8 cellular contexts compared by ENCODE assay signal in genomic region chr17:49360796-49361128, GRCh38. TPM values are rescaled to one million over a fixed set of nuclear protein-coding genes. Genes with fewer than 3 reads are reported as not detected.
A peak's percentile ranks its signal among the peaks of the same experiment; 100 is the strongest.
DNase-seq lines count a peak whose midpoint lies in the region; ATAC-seq, FAIRE-seq and TF ChIP-seq lines count a peak whose summit lies in the region.

No MANE protein-coding gene starts in this region.

- no peak for TF ChIP-seq POLR2A in adrenal gland (IDR thresholded peaks at IDR 0.05)
- no peak for TF ChIP-seq POLR2A in right lobe of liver (IDR thresholded peaks at IDR 0.05)
- TF ChIP-seq POLR2A in testis (IDR thresholded peaks at IDR 0.05) = no peak
- TF ChIP-seq POLR2A in GM12892 (IDR thresholded peaks at IDR 0.05; ENCODE audit: low read depth, low read length) = no peak

- H3K27me3 ChIP-seq in BE2C (no peaks in the 10 kb centered on the region), adrenal gland (no peaks in the 10 kb centered on the region), right lobe of liver (no peaks in the 10 kb centered on the region), testis (no peaks in the 10 kb centered on the region)

- TF ChIP-seq CTCF in BE2C (IDR thresholded peaks at IDR 0.05; ENCODE audit: low read depth, low read length) (no peak), adrenal gland (IDR thresholded peaks at IDR 0.05) (no peak), right lobe of liver (IDR thresholded peaks at IDR 0.05) (no peak), testis (IDR thresholded peaks at IDR 0.05) (no peak), GM13977 (IDR thresholded peaks at IDR 0.05; ENCODE audit: extremely low read depth, insufficient read depth, missing control alignments) (no peak)

- ATAC-seq in HG03066 (IDR thresholded peaks at IDR 0.05; ENCODE audit: low read depth, unreplicated experiment) = peak; percentile 10
- peak in 2 of 4 donors; percentile 6 to 42 for ATAC-seq in right lobe of liver

- DNase-seq in BE2C (peak; percentile 26), adrenal gland (peak in 3 of 7 donors; percentile 28 to 37 (median 36)), right lobe of liver (peak in 1 of 3 donors; percentile 52), testis (no peak), GM12892 (ENCODE audit: insufficient read length) (no peak), GM13977 (ENCODE audit: low spot score) (no peak), SW 1271 (lab: John Stamatoyannopoulos, UW) (no peak)

- H3K9me3 ChIP-seq in BE2C (no peaks in the 10 kb centered on the region), adrenal gland (replicated peaks in 1 of 3) (no peaks in the 10 kb centered on the region), right lobe of liver (no peaks in the 10 kb centered on the region), testis (no peaks in the 10 kb centered on the region)

- in situ Hi-C loops in GM13977 (cut with MboI; ENCODE audit: low pct_unique_long_range_greater_than_20kb, low sequenced_read_pairs, unreplicated experiment) = no loop called here

- WGBS in adrenal gland, 4 donors = 2 to 3% (median 2%) methylated on average over 8 of the region's 8 CpGs
- WGBS in right lobe of liver (ENCODE audit: insufficient coverage, low coverage, low lambda C conversion rate, missing lambda C conversion rate) = under 1% methylated on average over 8 of the region's 8 CpGs
- 2% methylated on average over 8 of the region's 8 CpGs for WGBS in testis, 2 donors

- peak overlapping the region; percentile 94 for H3K4me3 ChIP-seq in BE2C (ENCODE audit: low read depth, low read length)
- peak overlapping the region in 3 of 4 donors; percentile 46 to 98 (median 81) for H3K4me3 ChIP-seq in adrenal gland
- H3K4me3 ChIP-seq in right lobe of liver = peak overlapping the region; percentile 85 to 97 (median 88)
- H3K4me3 ChIP-seq in testis = peak overlapping the region; percentile 90 to 99

- intact Hi-C loops in adrenal gland (cut with DNase I) = no loop called here
- intact Hi-C loops in right lobe of liver (cut with DNase I) = no loop called here
- intact Hi-C loops in testis (cut with DNase I; ENCODE audit: low total_unique reads) = no loop called here

- no peak for FAIRE-seq in GM12892 (lab: Jason Lieb, UNC)

- H3K4me1 ChIP-seq in BE2C (no peaks in the 10 kb centered on the region), adrenal gland (replicated peaks in 1 of 2) (peaks cover 6 to 33% of the 10 kb centered on the region in 2 donors), right lobe of liver (peaks cover 0 to 41% (median 15%) of the 10 kb centered on the region in 4 donors), testis (peaks cover 34% of the 10 kb centered on the region)

- H3K27ac ChIP-seq in adrenal gland (peak overlapping the region in 2 of 5 donors; percentile 94 to 99), right lobe of liver (peak overlapping the region; percentile 58 to 92 (median 90)), testis (peak overlapping the region in 1 of 2 donors; percentile 95)

- H3K36me3 ChIP-seq in BE2C = no peaks in the 10 kb centered on the region
- no peaks in the 10 kb centered on the region for H3K36me3 ChIP-seq in adrenal gland (replicated peaks in 1 of 2)
- no peaks in the 10 kb centered on the region for H3K36me3 ChIP-seq in right lobe of liver
- H3K36me3 ChIP-seq in testis (ENCODE audit: low read depth, missing control alignments) = no peaks in the 10 kb centered on the region

RNA-seq across cellular contexts. Expression of gene ZNF652, which starts 1.3 kb away (rescaled TPM):
- 11.4 TPM for polyA plus RNA-seq in BE2C (2012; ENCODE audit: insufficient read depth, insufficient read length, low read depth)
- total RNA-seq in adrenal gland (10 to 100 TPM; 39.1 to 58.7 (median 48.1) TPM), right lobe of liver (10 to 100 TPM; 16.9 to 36.8 (median 24.3) TPM), testis (10 to 100 TPM; 51.2 to 62.3 TPM)
- polyA plus RNA-seq in adrenal gland (10 to 100 TPM; 22.7 to 52.8 (median 39.3) TPM), testis (ENCODE audit: insufficient read depth, low read depth, low replicate concordance) (32.3 TPM)
- polyA plus RNA-seq in GM12892 (2012; ENCODE audit: missing spikeins) = 3.4 TPM

RNA-seq across cellular contexts. Expression of gene PHB1, which starts 53.9 kb away (rescaled TPM):
- 523 TPM for polyA plus RNA-seq in BE2C (2012; ENCODE audit: insufficient read depth, insufficient read length, low read depth)
- total RNA-seq in adrenal gland (100 to 1,000 TPM in 6 of 8 donors, 10 to 100 TPM in 2; 80.7 to 183 (median 123) TPM), right lobe of liver (100 to 1,000 TPM in 5 of 6 experiments, 10 to 100 TPM in 1; 88.5 to 131 (median 102) TPM), testis (100 to 1,000 TPM in 1 of 2 donors, 10 to 100 TPM in 1; 69.1 to 103 TPM)
- polyA plus RNA-seq in adrenal gland (100 to 1,000 TPM in 2 of 3 donors, 10 to 100 TPM in 1; 66.4 to 222 (median 101) TPM), testis (ENCODE audit: insufficient read depth, low read depth, low replicate concordance) (95.1 TPM)
- polyA plus RNA-seq in GM12892 (2012; ENCODE audit: missing spikeins) = 252 TPM
